In genomic region chr15:89129816-89130134, GRCh38 we compare ENCODE assay signal across 14 cellular contexts. TPM values are rescaled to one million over a fixed set of nuclear protein-coding genes. Genes with fewer than 3 reads are reported as not detected.
A peak's percentile ranks its signal among the peaks of the same experiment; 100 is the strongest.
DNase-seq lines count a peak whose midpoint lies in the region; ATAC-seq and TF ChIP-seq lines count a peak whose summit lies in the region.
"Had no signal": no experiment of that assay in that cellular context is flagged by ENCODE, and none has a peak within 500 bp of the region (broad histone marks: within the 10 kb centered on the region; RNA-seq: fewer than 3 reads in every experiment).

No MANE protein-coding gene starts in this region.

- H3K27ac ChIP-seq in OCI-LY3 (ENCODE audit: low read length) (no peak overlapping the region; the same call in 1 of the 2 replicates), esophagus squamous epithelium (peak overlapping the region in 3 of 4 donors; percentile 17 to 45 (median 30)), spleen (peak overlapping the region; percentile 69 to 91 (median 88))
- H3K27ac ChIP-seq: breast epithelium, GM23248, testis had no signal

- H3K4me3 ChIP-seq in OCI-LY3 (ENCODE audit: low read length), result no peak overlapping the region
- no peak overlapping the region for H3K4me3 ChIP-seq in esophagus squamous epithelium
- H3K4me3 ChIP-seq in spleen, result peak overlapping the region in 1 of 8 donors; percentile 51
- H3K4me3 ChIP-seq: breast epithelium, GM23248, lung, testis had no signal

- intact Hi-C loops in esophagus squamous epithelium (cut with DNase I), result loop anchor here (5.0 kb wide), 1 partner anchor 72 kb away; no protein-coding TSS in a partner anchor
- intact Hi-C loops in spleen (cut with DNase I; ENCODE audit: low total_unique reads), result loop anchor here (5.0 kb wide), 1 partner anchor 72 kb away; no protein-coding TSS in a partner anchor

- peaks cover 4% of the 10 kb centered on the region; the same call in 1 of the 2 replicates for H4K20me1 ChIP-seq in OCI-LY3 (ENCODE audit: insufficient read depth, low read length)

- 57 to 80% methylated on average over 1 of the region's 1 CpG for WGBS in esophagus squamous epithelium, 2 donors
- WGBS in spleen, 5 donors, result 44 to 77% (median 67%) methylated on average over 1 of the region's 1 CpG

- no peak for TF ChIP-seq CTCF in OCI-LY3 (IDR thresholded peaks at IDR 0.05; ENCODE audit: low read depth, low read length)
- no peak for TF ChIP-seq CTCF in esophagus squamous epithelium (IDR thresholded peaks at IDR 0.05)
- TF ChIP-seq CTCF in spleen (IDR thresholded peaks at IDR 0.05 in 8 of 11, conservative IDR thresholded peaks at IDR 0.05 in 3 of 11), result peak in 1 of 11 experiments; percentile 35

- H3K79me2 ChIP-seq in OCI-LY3 (ENCODE audit: low read length), result no peaks in the 10 kb centered on the region

- H3K9me3 ChIP-seq in OCI-LY3 (ENCODE audit: insufficient read depth, low read length) (no peaks in the 10 kb centered on the region), esophagus squamous epithelium (no peaks in the 10 kb centered on the region), spleen (no peaks in the 10 kb centered on the region)
- H3K9me3 ChIP-seq: breast epithelium, testis had no signal

- no peak overlapping the region for H3K9ac ChIP-seq in OCI-LY3 (ENCODE audit: low read length)
- H3K9ac ChIP-seq: GM23248 had no signal

- no peak for ATAC-seq in HG03045 (IDR thresholded peaks at IDR 0.05; ENCODE audit: unreplicated experiment)

- peaks cover 27% of the 10 kb centered on the region for H3K4me1 ChIP-seq in OCI-LY3 (ENCODE audit: low read length)
- H3K4me1 ChIP-seq in esophagus squamous epithelium, result peaks cover 0 to 31% (median 9%) of the 10 kb centered on the region in 3 donors
- peaks cover 30 to 71% (median 60%) of the 10 kb centered on the region in 6 donors for H3K4me1 ChIP-seq in spleen
- H3K4me1 ChIP-seq: breast epithelium had no signal

- H3K27me3 ChIP-seq in OCI-LY3 (ENCODE audit: low read depth, low read length) (no peaks in the 10 kb centered on the region), esophagus squamous epithelium (no peaks in the 10 kb centered on the region), spleen (replicated peaks in 1 of 7) (no peaks in the 10 kb centered on the region)
- H3K27me3 ChIP-seq: breast epithelium, testis had no signal

- DNase-seq in NCI-H526 treated with DMSO at 0.1 percent for 48 hours (lab: John Stamatoyannopoulos, UW) (peak; percentile 58), NCI-H526 (lab: John Stamatoyannopoulos, UW) (no peak), esophagus squamous epithelium (lab: John Stamatoyannopoulos, UW) (no peak), spleen (no peak)
- DNase-seq in activated T-cell treated with anti-CD3 and anti-CD28 coated beads, Interleukin-2, amount 50 U/mL, for 48 hours, result no peak
- DNase-seq in stimulated activated CD4-positive, alpha-beta T cell treated with anti-CD3 and anti-CD28 coated beads, Interleukin-4, amount 100 ng/mL, for 24 hours, result no peak
- DNase-seq: DMS79, NCI-H510A had no signal

- H2AFZ ChIP-seq in OCI-LY3 (ENCODE audit: low read depth, low read length), result no peak overlapping the region
- H2AFZ ChIP-seq: GM23248 had no signal

- H3K4me2 ChIP-seq in OCI-LY3 (ENCODE audit: low read length), result peak overlapping the region; percentile 34

- no peak for TF ChIP-seq POLR2A in esophagus squamous epithelium (IDR thresholded peaks at IDR 0.05)
- TF ChIP-seq POLR2A in spleen (IDR thresholded peaks at IDR 0.05), result no peak

- peaks cover 15% of the 10 kb centered on the region for H3K36me3 ChIP-seq in OCI-LY3 (replicated peaks; ENCODE audit: low read depth, low read length)
- peaks cover 0 to 44% (median 0%) of the 10 kb centered on the region in 3 donors for H3K36me3 ChIP-seq in esophagus squamous epithelium
- peaks cover 0 to 56% (median 11%) of the 10 kb centered on the region in 6 donors for H3K36me3 ChIP-seq in spleen
- H3K36me3 ChIP-seq: breast epithelium had no signal

RNA-seq across cellular contexts. Expression of gene ABHD2, which starts 41.5 kb away (rescaled TPM):
- 10 to 100 TPM; 31.0 to 49.3 (median 35.3) TPM for total RNA-seq in esophagus squamous epithelium
- total RNA-seq in spleen, result 100 to 1,000 TPM in 5 of 7 donors, 10 to 100 TPM in 2; 83.9 to 158 (median 123) TPM
- 1 to 10 TPM; 2.1 to 8.2 (median 3.2) TPM for polyA plus RNA-seq in spleen
